ENCODE assay signal across 9 cellular contexts in genomic region chr11:73047773-73048371, GRCh38.
DNase-seq lines count a peak whose midpoint lies in the region; ATAC-seq and FAIRE-seq lines count a peak whose summit lies in the region.
"Had no signal": no experiment of that assay in that cellular context is flagged by ENCODE, and none has a peak within 500 bp of the region (broad histone marks: within the 10 kb centered on the region; RNA-seq: fewer than 3 reads in every experiment).

No MANE protein-coding gene starts in this region.

- ATAC-seq in GM21825 (IDR thresholded peaks at IDR 0.05; ENCODE audit: unreplicated experiment) = peak; percentile 72
- ATAC-seq in left lobe of liver = peak; percentile 60
- ATAC-seq: K562 had no signal

- peak; percentile 99 for FAIRE-seq in GM18507 (lab: Jason Lieb, UNC)
- FAIRE-seq: K562 had no signal

- DNase-seq in GM18507 (ENCODE audit: extremely low spot score, insufficient read length, low read depth) (no peak), NCI-H2081 treated with DMSO at 0.1 percent for 48 hours (lab: John Stamatoyannopoulos, UW) (peak; percentile 67), left lobe of liver (ENCODE audit: low spot score) (no peak), hypothalamus (lab: John Stamatoyannopoulos, UW) (no peak), middle frontal gyrus (ENCODE audit: extremely low spot score, low spot score) (no peak), AG08396 (ENCODE audit: low spot score) (no peak)
- DNase-seq in activated CD4-positive, alpha-beta T cell treated with anti-CD3 and anti-CD28 coated beads, Interleukin-2, amount 50 U/mL, for 4 hours = no peak
